8 cellular contexts compared by ENCODE assay signal in genomic region chr1:203127672-203128611, GRCh38. TPM values are rescaled to one million over a fixed set of nuclear protein-coding genes. Genes with fewer than 3 reads are reported as not detected.
DNase-seq lines count a peak whose midpoint lies in the region; ATAC-seq and TF ChIP-seq lines count a peak whose summit lies in the region.

ADORA1 (plus strand) TSS chr1:203127726; CDS start chr1:203128842, 1,116 bp downstream.

- no peak for TF ChIP-seq POLR2A in NB4 (IDR thresholded peaks at IDR 0.05; ENCODE audit: extremely low read depth, insufficient read length)

- WGBS in right cardiac atrium, result 3% methylated on average over 57 of the region's 57 CpGs

- intact Hi-C loops in right cardiac atrium (cut with DNase I) (no loop called here), posterior vena cava (cut with DNase I) (loop anchor here in 1 of 2 donors (5.0 kb wide), 1 partner anchor 1701 kb away; no protein-coding TSS in a partner anchor)
- intact Hi-C loops in activated T-helper 2 cell treated with anti-CD3 and anti-CD28 coated beads, Interferon-gamma antibody, Interleukin-2, Interleukin-4, amounts not matched to agents 10 μg/mL and 5 μg/mL and 100 μg/mL, durations not matched to agents 14 hours and 24 hours and 36 hours (cut with micrococcal nuclease), result no loop called here

- peak within 1 kb of the TSS; percentile 88 for H3K27ac ChIP-seq in right cardiac atrium (ENCODE audit: low read length)

- H3K27me3 Mint-ChIP-seq in activated T-helper 2 cell treated with anti-CD3 and anti-CD28 coated beads, Interferon-gamma antibody, Interleukin-2, Interleukin-4, amounts not matched to agents 10 μg/mL and 5 μg/mL and 100 μg/mL, durations not matched to agents 14 hours and 24 hours and 36 hours (ENCODE audit: low read depth), result peaks cover 41% of the 10 kb centered on the region

- H3K4me3 Mint-ChIP-seq in activated T-helper 2 cell treated with anti-CD3 and anti-CD28 coated beads, Interferon-gamma antibody, Interleukin-2, Interleukin-4, amounts not matched to agents 10 μg/mL and 5 μg/mL and 100 μg/mL, durations not matched to agents 14 hours and 24 hours and 36 hours (ENCODE audit: low read depth), result no peak within 1 kb of the TSS

- DNase-seq in DMS53 treated with DMSO at 0.1 percent for 48 hours (lab: John Stamatoyannopoulos, UW; ENCODE audit: unreplicated experiment) (peak; percentile 14), NB4 (ENCODE audit: low read depth) (peak; percentile 47), amniotic stem cell (lab: John Stamatoyannopoulos, UW) (peak; percentile 42), right cardiac atrium (peak; percentile 68 to 90 (median 86)), posterior vena cava (ENCODE audit: low spot score) (peak; percentile 87), GM19240 (ENCODE audit: insufficient read length, low spot score) (no peak)
- DNase-seq in activated T-helper 2 cell treated with anti-CD3 and anti-CD28 coated beads, Interferon-gamma antibody, Interleukin-2, Interleukin-4, amounts not matched to agents 10 μg/mL and 5 μg/mL and 100 μg/mL, durations not matched to agents 14 hours and 24 hours and 36 hours (ENCODE audit: low spot score), result no peak

- H3K27me3 ChIP-seq in right cardiac atrium (ENCODE audit: control insufficient read depth, insufficient read depth), result no peaks in the 10 kb centered on the region

- H3K9me3 Mint-ChIP-seq in activated T-helper 2 cell treated with anti-CD3 and anti-CD28 coated beads, Interferon-gamma antibody, Interleukin-2, Interleukin-4, amounts not matched to agents 10 μg/mL and 5 μg/mL and 100 μg/mL, durations not matched to agents 14 hours and 24 hours and 36 hours, result no peaks in the 10 kb centered on the region

- no peak within 1 kb of the TSS for H3K4me3 ChIP-seq in NB4 (ENCODE audit: low read depth, low read length)
- peak within 1 kb of the TSS; percentile 42 for H3K4me3 ChIP-seq in right cardiac atrium (ENCODE audit: low read length)

- H3K4me1 Mint-ChIP-seq in activated T-helper 2 cell treated with anti-CD3 and anti-CD28 coated beads, Interferon-gamma antibody, Interleukin-2, Interleukin-4, amounts not matched to agents 10 μg/mL and 5 μg/mL and 100 μg/mL, durations not matched to agents 14 hours and 24 hours and 36 hours (ENCODE audit: low read depth), result peaks cover 4% of the 10 kb centered on the region

- no peaks in the 10 kb centered on the region for H3K36me3 Mint-ChIP-seq in activated T-helper 2 cell treated with anti-CD3 and anti-CD28 coated beads, Interferon-gamma antibody, Interleukin-2, Interleukin-4, amounts not matched to agents 10 μg/mL and 5 μg/mL and 100 μg/mL, durations not matched to agents 14 hours and 24 hours and 36 hours (ENCODE audit: low read depth)

- no peak for TF ChIP-seq CTCF in NB4 (IDR thresholded peaks at IDR 0.05; ENCODE audit: low read depth, low read length)

- peaks cover 4% of the 10 kb centered on the region for H3K4me1 ChIP-seq in right cardiac atrium (ENCODE audit: control insufficient read depth, insufficient read depth, low read length)

- ATAC-seq in right cardiac atrium (peak; percentile 86 to 87), GM18520 (IDR thresholded peaks at IDR 0.05; ENCODE audit: unreplicated experiment) (no peak)

- H3K9me3 ChIP-seq in right cardiac atrium (ENCODE audit: control insufficient read depth, low read length), result no peaks in the 10 kb centered on the region

- H3K27ac Mint-ChIP-seq in activated T-helper 2 cell treated with anti-CD3 and anti-CD28 coated beads, Interferon-gamma antibody, Interleukin-2, Interleukin-4, amounts not matched to agents 10 μg/mL and 5 μg/mL and 100 μg/mL, durations not matched to agents 14 hours and 24 hours and 36 hours, result no peak within 1 kb of the TSS

RNA-seq across cellular contexts. Expression of gene ADORA1, which starts in this region (rescaled TPM):
- total RNA-seq in right cardiac atrium, result 10 to 100 TPM; 14.8 to 26.3 (median 22.5) TPM
- polyA plus RNA-seq in right cardiac atrium, result 32.9 TPM
- total RNA-seq in posterior vena cava, result 1 to 10 TPM in 1 of 2 donors, under 1 TPM in 1; 0.32 to 1.3 TPM
- not detected in 2 replicates for total RNA-seq in activated T-helper 2 cell treated with anti-CD3 and anti-CD28 coated beads, Interferon-gamma antibody, Interleukin-2, Interleukin-4, amounts not matched to agents 10 μg/mL and 5 μg/mL and 100 μg/mL, durations not matched to agents 14 hours and 24 hours and 36 hours

Comparison
In these comparisons a context has a peak if more than half of its experiments do, and no peak if none do; other contexts are left out.
1. RNA of gene ADORA1 (total RNA-seq): 14.8 to 26.3 TPM in right cardiac atrium; 0.32 to 1.3 TPM in posterior vena cava and not detected in activated T-helper 2 cell treated with anti-CD3 and anti-CD28 coated beads, Interferon-gamma antibody, Interleukin-2, Interleukin-4, amounts not matched to agents 10 μg/mL and 5 μg/mL and 100 μg/mL, durations not matched to agents 14 hours and 24 hours and 36 hours; every median in the first group is over 4 times any median in the second.
2. DNase-seq: peak in DMS53 treated with DMSO at 0.1 percent for 48 hours (single experiment), NB4 (single experiment), amniotic stem cell (single experiment), right cardiac atrium (3 of 3) and posterior vena cava (single experiment); none in activated T-helper 2 cell treated with anti-CD3 and anti-CD28 coated beads, Interferon-gamma antibody, Interleukin-2, Interleukin-4, amounts not matched to agents 10 μg/mL and 5 μg/mL and 100 μg/mL, durations not matched to agents 14 hours and 24 hours and 36 hours (single experiment) and GM19240 (single experiment).